Comparison of ENCODE assay signal across 12 cellular contexts in genomic region chr18:8750954-8751415, GRCh38. TPM values are rescaled to one million over a fixed set of nuclear protein-coding genes. Genes with fewer than 3 reads are reported as not detected.
A peak's percentile ranks its signal among the peaks of the same experiment; 100 is the strongest.
DNase-seq lines count a peak whose midpoint lies in the region; ATAC-seq and TF ChIP-seq lines count a peak whose summit lies in the region.
"Had no signal": no experiment of that assay in that cellular context is flagged by ENCODE, and none has a peak within 500 bp of the region (broad histone marks: within the 10 kb centered on the region; RNA-seq: fewer than 3 reads in every experiment).

No MANE protein-coding gene starts in this region.

- H3K27ac Mint-ChIP-seq in WTC11 (peak overlapping the region; percentile 64; the same call in 1 of the 2 replicates), glutamatergic neuron (ENCODE audit: unreplicated experiment) (no peak overlapping the region)
- H3K27ac Mint-ChIP-seq: activated T-helper 2 cell treated with anti-CD3 and anti-CD28 coated beads, Interferon-gamma antibody, Interleukin-2, Interleukin-4, amounts not matched to agents 10 μg/mL and 5 μg/mL and 100 μg/mL, durations not matched to agents 14 hours and 24 hours and 36 hours had no signal

- H3K36me3 Mint-ChIP-seq in WTC11 (peaks cover 33% of the 10 kb centered on the region), glutamatergic neuron (ENCODE audit: unreplicated experiment) (no peaks in the 10 kb centered on the region)

- H3K9me3 Mint-ChIP-seq in WTC11 = no peaks in the 10 kb centered on the region
- peaks cover 2% of the 10 kb centered on the region for H3K9me3 Mint-ChIP-seq in glutamatergic neuron (ENCODE audit: unreplicated experiment)
- H3K9me3 Mint-ChIP-seq: activated T-helper 2 cell treated with anti-CD3 and anti-CD28 coated beads, Interferon-gamma antibody, Interleukin-2, Interleukin-4, amounts not matched to agents 10 μg/mL and 5 μg/mL and 100 μg/mL, durations not matched to agents 14 hours and 24 hours and 36 hours had no signal

- H3K4me3 Mint-ChIP-seq in WTC11 (no peak overlapping the region), glutamatergic neuron (ENCODE audit: unreplicated experiment) (no peak overlapping the region)

- CTCF ChIA-PET in WTC11 (lab: Charles Lee) = no interaction called here

- peak overlapping the region in 9 of 11 experiments; percentile 2 to 68 (median 49); a peak in 14 of 22 replicates for H3K9ac ChIP-seq in BLaER1 treated with 17β-estradiol and CSF1 and Interleukin-3, amounts not matched to agents 10 nM and 100 nM
- H3K9ac ChIP-seq in rectal smooth muscle tissue (ENCODE audit: low read length) = no peak overlapping the region
- H3K9ac ChIP-seq: parathyroid adenoma had no signal

- no peaks in the 10 kb centered on the region for H3K9me3 ChIP-seq in BLaER1 treated with 17β-estradiol and CSF1 and Interleukin-3, amounts not matched to agents 10 nM and 100 nM (replicated peaks in 1 of 11)

- POLR2A ChIA-PET in WTC11 (lab: Charles Lee) = no interaction called here

- peaks cover 0 to 87% (median 8%) of the 10 kb centered on the region in 11 experiments; a peak in 11 of 22 replicates for H3K36me3 ChIP-seq in BLaER1 treated with 17β-estradiol and CSF1 and Interleukin-3, amounts not matched to agents 10 nM and 100 nM
- no peaks in the 10 kb centered on the region for H3K36me3 ChIP-seq in rectal smooth muscle tissue (ENCODE audit: control insufficient read depth, insufficient read depth, low read length)

- H4K20me1 ChIP-seq in BLaER1 treated with 17β-estradiol and CSF1 and Interleukin-3, amounts not matched to agents 10 nM and 100 nM = peaks cover 0 to 54% (median 0%) of the 10 kb centered on the region in 11 experiments; a peak in 5 of 22 replicates

- H3K27ac ChIP-seq in BLaER1 treated with 17β-estradiol and CSF1 and Interleukin-3, amounts not matched to agents 10 nM and 100 nM = peak overlapping the region in 9 of 11 experiments; percentile 40 to 76 (median 66); a peak in 18 of 22 replicates
- peak overlapping the region; percentile 80 for H3K27ac ChIP-seq in rectal smooth muscle tissue (ENCODE audit: low read depth, low read length)
- H3K27ac ChIP-seq: parathyroid adenoma had no signal

- H3K4me3 ChIP-seq in BLaER1 treated with 17β-estradiol and CSF1 and Interleukin-3, amounts not matched to agents 10 nM and 100 nM = peak overlapping the region in 2 of 10 experiments; percentile 15 to 16; a peak in 1 of 20 replicates
- no peak overlapping the region for H3K4me3 ChIP-seq in fibroblast of pulmonary artery (replicated peaks; ENCODE audit: low read depth, low read length)
- no peak overlapping the region for H3K4me3 ChIP-seq in rectal smooth muscle tissue (ENCODE audit: low read length)

- DNase-seq in WTC11 (ENCODE audit: low spot score) = no peak
- DNase-seq in fibroblast of pulmonary artery (ENCODE audit: low read depth) = peak; percentile 88
- no peak for DNase-seq in iPS-NIHi7 (ENCODE audit: extremely low spot score)
- no peak for DNase-seq in HT-29 (ENCODE audit: low spot score)
- no peak for DNase-seq in glutamatergic neuron
- no peak for DNase-seq in DMS153 treated with DMSO at 0.1 percent for 48 hours (lab: John Stamatoyannopoulos, UW; ENCODE audit: unreplicated experiment)
- DNase-seq: effector CD4-positive, alpha-beta T cell; NCI-H2029 treated with DMSO at 0.1 percent for 48 hours had no signal

- no peaks in the 10 kb centered on the region for H3K27me3 ChIP-seq in BLaER1 treated with 17β-estradiol and CSF1 and Interleukin-3, amounts not matched to agents 10 nM and 100 nM
- no peaks in the 10 kb centered on the region for H3K27me3 ChIP-seq in rectal smooth muscle tissue (ENCODE audit: control insufficient read depth, insufficient read depth, low read length)

- H3K4me2 ChIP-seq in BLaER1 treated with 17β-estradiol and CSF1 and Interleukin-3, amounts not matched to agents 10 nM and 100 nM = peak overlapping the region; percentile 74 to 94 (median 81)

- H3K27me3 Mint-ChIP-seq in WTC11 (ENCODE audit: low read depth) (no peaks in the 10 kb centered on the region), glutamatergic neuron (ENCODE audit: unreplicated experiment) (peaks cover 3% of the 10 kb centered on the region)

- no peak for ATAC-seq in WTC11

- H3K4me1 Mint-ChIP-seq in WTC11 (peaks cover 3% of the 10 kb centered on the region; the same call in 1 of the 2 replicates), glutamatergic neuron (ENCODE audit: low read depth, unreplicated experiment) (peaks cover 15% of the 10 kb centered on the region)

- H3K4me1 ChIP-seq in BLaER1 treated with 17β-estradiol and CSF1 and Interleukin-3, amounts not matched to agents 10 nM and 100 nM = peaks cover 68 to 100% (median 98%) of the 10 kb centered on the region in 10 experiments
- H3K4me1 ChIP-seq in rectal smooth muscle tissue (ENCODE audit: control insufficient read depth, insufficient read depth, low read length) = peaks cover 35% of the 10 kb centered on the region
- H3K4me1 ChIP-seq: parathyroid adenoma had no signal

- TF ChIP-seq CTCF in WTC11 (IDR thresholded peaks at IDR 0.05) (no peak), fibroblast of pulmonary artery (IDR thresholded peaks at IDR 0.05; ENCODE audit: low read length, missing control alignments) (no peak), glutamatergic neuron (IDR thresholded peaks at IDR 0.05; ENCODE audit: partially characterized antibody, unreplicated experiment) (no peak)

TF ChIP-seq in WTC11, 78 proteins besides CTCF, POLR2A, EP300 and RAD21:
- no peak for TF ChIP-seq FOXP1 (CRISPR knock-in tag; IDR thresholded peaks at IDR 0.05; ENCODE audit: borderline replicate concordance)
- no peak for TF ChIP-seq KAT7 (CRISPR knock-in tag; IDR thresholded peaks at IDR 0.05; ENCODE audit: borderline replicate concordance)
- no peak for TF ChIP-seq ZNF121 (CRISPR knock-in tag; IDR thresholded peaks at IDR 0.05)
- TF ChIP-seq E2F4 (CRISPR knock-in tag; IDR thresholded peaks at IDR 0.05; ENCODE audit: borderline replicate concordance, low read depth) = no peak
- TF ChIP-seq HMGA2 (CRISPR knock-in tag; IDR thresholded peaks at IDR 0.05) = no peak
- TF ChIP-seq NFE2L1 (CRISPR knock-in tag; IDR thresholded peaks at IDR 0.05) = no peak
- no peak for TF ChIP-seq JUN (CRISPR knock-in tag; IDR thresholded peaks at IDR 0.05)
- no peak for TF ChIP-seq ATF2 (CRISPR knock-in tag; IDR thresholded peaks at IDR 0.05; ENCODE audit: borderline replicate concordance, low read depth)
- TF ChIP-seq STAT6 (CRISPR knock-in tag; conservative IDR thresholded peaks at IDR 0.05; ENCODE audit: low read depth) = no peak
- no peak for TF ChIP-seq MAX (CRISPR knock-in tag; IDR thresholded peaks at IDR 0.05)
- no peak for TF ChIP-seq EMX1 (CRISPR knock-in tag; IDR thresholded peaks at IDR 0.05)
- TF ChIP-seq CREB1 (CRISPR knock-in tag; IDR thresholded peaks at IDR 0.05) = no peak
- no peak for TF ChIP-seq ZNF219 (CRISPR knock-in tag; IDR thresholded peaks at IDR 0.05; ENCODE audit: borderline replicate concordance)
- no peak for TF ChIP-seq CREM (CRISPR knock-in tag; IDR thresholded peaks at IDR 0.05)
- no peak for TF ChIP-seq ZNF263 (CRISPR knock-in tag; IDR thresholded peaks at IDR 0.05; ENCODE audit: low read depth)

RNA-seq across cellular contexts. Expression of gene MTCL1, which starts 45.6 kb away (rescaled TPM):
- total RNA-seq in WTC11 (2021) (50.0 to 64.3 TPM (median 52.9 TPM) in 3 replicates), glutamatergic neuron (ENCODE audit: unreplicated experiment) (100 TPM)
- 21.1 and 22.2 TPM in 2 replicates for total RNA-seq in HT-29 (2014; rRNA removed; shearing (Covaris generic))
